In genomic region chr16:78505544-78506371, GRCh38 we compare ENCODE assay signal across 10 cellular contexts.
DNase-seq lines count a peak whose midpoint lies in the region; ATAC-seq and TF ChIP-seq lines count a peak whose summit lies in the region.
"Had no signal": no experiment of that assay in that cellular context is flagged by ENCODE, and none has a peak within 500 bp of the region (broad histone marks: within the 10 kb centered on the region; RNA-seq: fewer than 3 reads in every experiment).

No MANE protein-coding gene starts in this region.

- H3K4me3 Mint-ChIP-seq in endodermal cell = no peak overlapping the region
- no peak overlapping the region for H3K4me3 Mint-ChIP-seq in activated naive CD4-positive, alpha-beta T cell treated with anti-CD3 and anti-CD28 coated beads for 36 hours
- H3K4me3 Mint-ChIP-seq in naive thymus-derived CD8-positive, alpha-beta T cell = no peak overlapping the region
- H3K4me3 Mint-ChIP-seq: activated naive CD8-positive, alpha-beta T cell treated with anti-CD3 and anti-CD28 coated beads for 36 hours; natural killer cell treated with Interleukin-12 subunit alpha and Interleukin-12 subunit beta and Interleukin-15 and Interleukin-18, amount 100 ng/mL, for 72 hours had no signal

- DNase-seq in NCI-H345 (lab: John Stamatoyannopoulos, UW) = peak; percentile 40
- peak; percentile 68 for DNase-seq in endodermal cell
- no peak for DNase-seq in stimulated activated CD4-positive, alpha-beta T cell treated with anti-CD3 and anti-CD28 coated beads, Interleukin-1b, Interleukin-23, amount 100 ng/mL, for 48 hours
- DNase-seq in activated naive CD4-positive, alpha-beta T cell treated with anti-CD3 and anti-CD28 coated beads for 36 hours = no peak
- no peak for DNase-seq in naive thymus-derived CD8-positive, alpha-beta T cell
- DNase-seq: activated naive CD8-positive, alpha-beta T cell treated with anti-CD3 and anti-CD28 coated beads for 36 hours had no signal

- H3K27me3 ChIP-seq in endodermal cell (ENCODE audit: control insufficient read depth, insufficient read depth, low read length, poor library complexity, severe bottlenecking) = no peaks in the 10 kb centered on the region
- H3K27me3 ChIP-seq in liver (ENCODE audit: control insufficient read depth in 4 of 4, insufficient read depth in 4 of 4, low read length in 3 of 4) = no peaks in the 10 kb centered on the region
- H3K27me3 ChIP-seq in subcutaneous abdominal adipose tissue (ENCODE audit: control insufficient read depth in 5 of 5, insufficient read depth in 4 of 5, low read length in 5 of 5) = no peaks in the 10 kb centered on the region

- H3K36me3 ChIP-seq in endodermal cell (ENCODE audit: control insufficient read depth, insufficient read depth, low read length) (no peaks in the 10 kb centered on the region), liver (ENCODE audit: control insufficient read depth in 4 of 4, insufficient read depth in 3 of 4, low read depth in 1 of 4, low read length in 3 of 4) (no peaks in the 10 kb centered on the region), subcutaneous abdominal adipose tissue (ENCODE audit: control insufficient read depth in 5 of 5, insufficient read depth in 5 of 5, low read length in 5 of 5) (no peaks in the 10 kb centered on the region)

- intact Hi-C loops in activated naive CD4-positive, alpha-beta T cell treated with anti-CD3 and anti-CD28 coated beads for 36 hours (cut with micrococcal nuclease) = loop anchor here (10.0 kb wide), 1 partner anchor 1959 kb away; no protein-coding TSS in a partner anchor

- POLR2A ChIA-PET in naive thymus-derived CD8-positive, alpha-beta T cell (lab: Charles Lee) = no interaction called here

- H3K9ac ChIP-seq in endodermal cell (ENCODE audit: extremely low read depth, low read length, poor library complexity, severe bottlenecking) = no peak overlapping the region
- H3K9ac ChIP-seq in liver (ENCODE audit: low read depth in 1 of 2, low read length in 2 of 2) = peak overlapping the region; percentile 60 to 61
- H3K9ac ChIP-seq in subcutaneous abdominal adipose tissue (ENCODE audit: low read length in 5 of 5) = peak overlapping the region in 3 of 5 donors; percentile 23 to 49 (median 49)

- ATAC-seq in GM21825 (IDR thresholded peaks at IDR 0.05; ENCODE audit: unreplicated experiment) = no peak
- no peak for ATAC-seq in naive thymus-derived CD8-positive, alpha-beta T cell
- ATAC-seq: natural killer cell treated with Interleukin-12 subunit alpha and Interleukin-12 subunit beta and Interleukin-15 and Interleukin-18, amount 100 ng/mL, for 72 hours had no signal

- CTCF ChIA-PET in activated naive CD4-positive, alpha-beta T cell treated with anti-CD3 and anti-CD28 coated beads for 36 hours (lab: Charles Lee) = no interaction called here

- no peak overlapping the region for H3K27ac Mint-ChIP-seq in endodermal cell
- no peak overlapping the region for H3K27ac Mint-ChIP-seq in activated naive CD4-positive, alpha-beta T cell treated with anti-CD3 and anti-CD28 coated beads for 36 hours
- no peak overlapping the region for H3K27ac Mint-ChIP-seq in naive thymus-derived CD8-positive, alpha-beta T cell
- H3K27ac Mint-ChIP-seq: activated naive CD8-positive, alpha-beta T cell treated with anti-CD3 and anti-CD28 coated beads for 36 hours; natural killer cell treated with Interleukin-12 subunit alpha and Interleukin-12 subunit beta and Interleukin-15 and Interleukin-18, amount 100 ng/mL, for 72 hours had no signal

- WGBS in endodermal cell (ENCODE audit: insufficient coverage in 1 of 2, insufficient read length in 1 of 2), 2 experiments = 85 to 91% methylated on average over 11 to 23 of the region's 23 CpGs
- 27% methylated on average over 23 of the region's 23 CpGs for WGBS in liver

- no peaks in the 10 kb centered on the region for H3K27me3 Mint-ChIP-seq in endodermal cell (ENCODE audit: insufficient read depth)
- no peaks in the 10 kb centered on the region for H3K27me3 Mint-ChIP-seq in activated naive CD4-positive, alpha-beta T cell treated with anti-CD3 and anti-CD28 coated beads for 36 hours (ENCODE audit: low read depth)
- no peaks in the 10 kb centered on the region for H3K27me3 Mint-ChIP-seq in naive thymus-derived CD8-positive, alpha-beta T cell
- H3K27me3 Mint-ChIP-seq: activated naive CD8-positive, alpha-beta T cell treated with anti-CD3 and anti-CD28 coated beads for 36 hours; natural killer cell treated with Interleukin-12 subunit alpha and Interleukin-12 subunit beta and Interleukin-15 and Interleukin-18, amount 100 ng/mL, for 72 hours had no signal

- TF ChIP-seq RAD21 in liver (IDR thresholded peaks at IDR 0.05) = peak; percentile 60 to 76

- H3K4me1 ChIP-seq in endodermal cell (ENCODE audit: control insufficient read depth, insufficient read depth, low read length) (peaks cover 13% of the 10 kb centered on the region), liver (ENCODE audit: control insufficient read depth in 4 of 4, insufficient read depth in 4 of 4, low read length in 3 of 4) (peaks cover 4 to 38% (median 27%) of the 10 kb centered on the region in 4 donors), subcutaneous abdominal adipose tissue (ENCODE audit: control insufficient read depth in 5 of 5, insufficient read depth in 5 of 5, low read length in 5 of 5) (peaks cover 6 to 34% (median 30%) of the 10 kb centered on the region in 5 donors)

- H3K9me3 Mint-ChIP-seq in endodermal cell = no peaks in the 10 kb centered on the region
- no peaks in the 10 kb centered on the region for H3K9me3 Mint-ChIP-seq in activated naive CD4-positive, alpha-beta T cell treated with anti-CD3 and anti-CD28 coated beads for 36 hours
- peaks cover 0 to 3% (median 0%) of the 10 kb centered on the region in 9 donors for H3K9me3 Mint-ChIP-seq in naive thymus-derived CD8-positive, alpha-beta T cell
- H3K9me3 Mint-ChIP-seq: activated naive CD8-positive, alpha-beta T cell treated with anti-CD3 and anti-CD28 coated beads for 36 hours; natural killer cell treated with Interleukin-12 subunit alpha and Interleukin-12 subunit beta and Interleukin-15 and Interleukin-18, amount 100 ng/mL, for 72 hours had no signal

- no peak overlapping the region for H3K27ac ChIP-seq in endodermal cell (ENCODE audit: low read depth, low read length)
- H3K27ac ChIP-seq in liver (ENCODE audit: low read depth in 1 of 2, low read length in 2 of 2) = peak overlapping the region; percentile 69 to 87
- peak overlapping the region; percentile 82 for H3K27ac ChIP-seq in subcutaneous abdominal adipose tissue (ENCODE audit: low read depth, low read length)

- H3K4me1 Mint-ChIP-seq in endodermal cell = peaks cover 26% of the 10 kb centered on the region
- H3K4me1 Mint-ChIP-seq in activated naive CD4-positive, alpha-beta T cell treated with anti-CD3 and anti-CD28 coated beads for 36 hours (ENCODE audit: low read depth) = peaks cover 2% of the 10 kb centered on the region
- no peaks in the 10 kb centered on the region for H3K4me1 Mint-ChIP-seq in naive thymus-derived CD8-positive, alpha-beta T cell
- H3K4me1 Mint-ChIP-seq: activated naive CD8-positive, alpha-beta T cell treated with anti-CD3 and anti-CD28 coated beads for 36 hours had no signal

- no peaks in the 10 kb centered on the region for H3K36me3 Mint-ChIP-seq in endodermal cell (ENCODE audit: low read depth)
- H3K36me3 Mint-ChIP-seq in activated naive CD4-positive, alpha-beta T cell treated with anti-CD3 and anti-CD28 coated beads for 36 hours (ENCODE audit: low read depth) = no peaks in the 10 kb centered on the region
- H3K36me3 Mint-ChIP-seq in naive thymus-derived CD8-positive, alpha-beta T cell = no peaks in the 10 kb centered on the region
- H3K36me3 Mint-ChIP-seq: activated naive CD8-positive, alpha-beta T cell treated with anti-CD3 and anti-CD28 coated beads for 36 hours; natural killer cell treated with Interleukin-12 subunit alpha and Interleukin-12 subunit beta and Interleukin-15 and Interleukin-18, amount 100 ng/mL, for 72 hours had no signal

- H3K9me3 ChIP-seq in endodermal cell (ENCODE audit: control insufficient read depth, low read length) (no peaks in the 10 kb centered on the region), liver (ENCODE audit: control insufficient read depth in 4 of 4, low read length in 3 of 4) (no peaks in the 10 kb centered on the region), subcutaneous abdominal adipose tissue (ENCODE audit: control insufficient read depth in 5 of 5, low read length in 5 of 5) (no peaks in the 10 kb centered on the region)

- H3K4me3 ChIP-seq in endodermal cell (ENCODE audit: low read length) (no peak overlapping the region), liver (ENCODE audit: low read depth in 1 of 3, low read length in 3 of 3) (peak overlapping the region; percentile 47 to 72 (median 72)), subcutaneous abdominal adipose tissue (ENCODE audit: low read depth in 1 of 5, low read length in 5 of 5) (peak overlapping the region; percentile 36 to 61 (median 55))

- TF ChIP-seq CTCF in endodermal cell (conservative IDR thresholded peaks at IDR 0.05) (peak; percentile 60), liver (IDR thresholded peaks at IDR 0.05; ENCODE audit: low read depth, low read length, missing input control) (peak; percentile 46)

TF ChIP-seq in liver, 16 proteins besides CTCF, POLR2A, EP300 and RAD21:
- peak in 1 of 2 donors; percentile 60 for TF ChIP-seq HNF4A (conservative IDR thresholded peaks at IDR 0.05)
- TF ChIP-seq NR2F2 (IDR thresholded peaks at IDR 0.05) = peak; percentile 80
- TF ChIP-seq YY1 (IDR thresholded peaks at IDR 0.05) = peak; percentile 35
- TF ChIP-seq HNF4G (IDR thresholded peaks at IDR 0.05) = peak; percentile 53
- TF ChIP-seq RXRA (IDR thresholded peaks at IDR 0.05) = peak in 1 of 2 donors; percentile 28
- no peak for TF ChIP-seq ZBTB33 (IDR thresholded peaks at IDR 0.05)
- TF ChIP-seq MAX (IDR thresholded peaks at IDR 0.05) = no peak

Comparison
In these comparisons a context has a peak if more than half of its experiments do, and no peak if none do; other contexts are left out.
1. DNase-seq: peak in NCI-H345 (single experiment) and endodermal cell (single experiment); none in stimulated activated CD4-positive, alpha-beta T cell treated with anti-CD3 and anti-CD28 coated beads, Interleukin-1b, Interleukin-23, amount 100 ng/mL, for 48 hours (single experiment), activated naive CD4-positive, alpha-beta T cell treated with anti-CD3 and anti-CD28 coated beads for 36 hours (single experiment) and naive thymus-derived CD8-positive, alpha-beta T cell (0 of 10).